Comparison of ENCODE assay signal across 8 cellular contexts in the genomic region with DNA sequence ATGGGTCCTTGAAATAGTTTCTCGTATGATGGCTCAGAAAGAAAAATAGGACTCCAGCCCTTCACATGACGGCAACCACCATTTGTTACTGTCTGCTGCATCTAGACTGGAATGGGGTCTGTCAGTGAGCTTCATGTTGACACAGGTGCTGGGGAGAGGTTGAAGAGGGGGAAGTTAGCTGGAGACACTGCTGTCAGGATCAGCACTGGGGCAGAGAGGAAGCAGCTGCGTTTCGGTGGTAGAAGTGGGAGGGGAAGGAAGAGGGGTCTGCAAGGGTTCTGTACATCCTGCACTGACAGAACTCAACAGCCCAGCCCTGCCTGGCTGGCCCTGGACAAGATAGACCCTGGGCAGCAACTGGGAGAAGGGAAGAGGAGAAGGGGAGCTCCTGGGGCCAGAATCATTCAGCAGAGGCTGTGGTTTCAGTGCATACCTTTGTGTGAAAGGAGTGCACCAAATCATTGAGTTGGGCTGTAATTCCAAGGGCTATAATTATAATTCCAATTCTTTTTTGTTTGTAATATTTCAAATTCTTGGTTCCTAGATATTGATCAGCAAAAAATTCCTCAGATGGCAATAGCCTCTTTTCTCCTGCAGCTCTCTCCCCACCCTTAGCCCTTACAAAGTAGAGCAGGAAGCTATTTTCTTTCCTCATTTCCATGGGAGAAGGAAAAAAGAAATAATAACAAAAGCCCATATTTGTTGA.
DNase-seq lines count a peak whose midpoint lies in the region; ATAC-seq lines count a peak whose summit lies in the region.

No MANE protein-coding gene starts in this region.

- DNase-seq in NCI-H1092 treated with DMSO at 0.1 percent for 48 hours (lab: John Stamatoyannopoulos, UW), result peak; percentile 96
- DNase-seq in islet precursor cell, result peak; percentile 53
- no peak for DNase-seq in NCI-H2227 treated with DMSO at 0.1 percent for 48 hours (lab: John Stamatoyannopoulos, UW)
- DNase-seq in stimulated activated naive CD4-positive, alpha-beta T cell treated with Interleukin-2 at 50 U/mL for 16 hours (lab: John Stamatoyannopoulos, UW), result no peak
- DNase-seq in midbrain (lab: John Stamatoyannopoulos, UW), result no peak
- no peak for DNase-seq in NCI-H526 (lab: John Stamatoyannopoulos, UW)

- ATAC-seq in GM18511 (IDR thresholded peaks at IDR 0.05; ENCODE audit: unreplicated experiment) (peak; percentile 74), HG02642 (IDR thresholded peaks at IDR 0.05; ENCODE audit: poor library complexity, unreplicated experiment) (peak; percentile 92)

Comparison
In these comparisons a context has a peak if more than half of its experiments do, and no peak if none do; other contexts are left out.
1. DNase-seq: peak in NCI-H1092 treated with DMSO at 0.1 percent for 48 hours (single experiment) and islet precursor cell (single experiment); none in NCI-H2227 treated with DMSO at 0.1 percent for 48 hours (single experiment), stimulated activated naive CD4-positive, alpha-beta T cell treated with Interleukin-2 at 50 U/mL for 16 hours (single experiment), midbrain (single experiment) and NCI-H526 (0 of 2).